In the genomic region with DNA sequence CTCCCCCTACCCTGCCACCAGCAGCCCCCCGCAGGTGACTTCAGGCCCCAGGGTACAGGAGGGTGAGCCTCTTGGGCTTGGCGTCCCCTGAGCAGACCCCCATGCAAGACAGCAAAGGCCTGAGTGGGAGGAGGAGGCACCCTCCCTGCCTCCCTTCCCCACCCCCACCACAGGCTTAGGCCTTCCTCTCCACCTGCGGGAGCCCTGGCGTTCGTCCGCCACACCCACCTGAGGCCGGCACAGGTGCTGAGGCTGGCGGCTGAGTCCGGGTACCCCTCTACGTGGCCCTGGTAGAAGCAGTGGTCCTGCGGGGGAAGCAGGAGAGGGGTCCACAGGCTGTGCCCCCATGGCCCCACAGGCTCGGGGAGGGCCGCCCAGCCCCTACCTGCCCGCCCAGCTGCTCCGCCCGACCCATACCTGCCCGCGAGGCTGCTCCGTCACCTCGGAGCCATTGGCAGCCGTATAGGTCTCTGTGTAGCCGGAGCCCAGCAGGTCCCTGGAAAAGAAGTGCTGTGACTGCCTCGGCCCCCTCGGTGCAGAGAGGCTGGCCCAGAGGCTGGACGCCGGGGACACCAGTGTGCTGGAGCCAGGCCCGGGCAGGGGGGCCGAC, we compare ENCODE assay signal across 25 cellular contexts. TPM values are rescaled to one million over a fixed set of nuclear protein-coding genes. Genes with fewer than 3 reads are reported as not detected.
"Had no signal": no experiment of that assay in that cellular context is flagged by ENCODE, and none has a peak within 500 bp of the region (broad histone marks: within the 10 kb centered on the region; RNA-seq: fewer than 3 reads in every experiment).

No MANE protein-coding gene starts in this region.

- H3K27me3 ChIP-seq: adrenal gland had no signal

- H3K36me3 Mint-ChIP-seq: mesothelial cell of epicardium had no signal

- H3K4me3 Mint-ChIP-seq: mesothelial cell of epicardium, neural crest cell had no signal

- H3K36me3 ChIP-seq: adrenal gland, breast epithelium had no signal

- H3K4me1 ChIP-seq: psoas muscle had no signal

- H3K27ac Mint-ChIP-seq: activated CD4-positive, alpha-beta T cell treated with anti-CD3 and anti-CD28 coated beads, Interleukin-2, amount 10 ng/mL, durations not matched to agents 7 days and 5 days; mesothelial cell of epicardium; stimulated activated memory B cell treated with anti-CD40 and anti-IgM and Interleukin-4, amounts not matched to agents 10 μg/mL and 1 μg/mL and 100 μg/mL, for 72 hours had no signal

- H3K9me3 Mint-ChIP-seq: activated CD4-positive, alpha-beta T cell treated with anti-CD3 and anti-CD28 coated beads, Interleukin-2, amount 10 ng/mL, durations not matched to agents 7 days and 5 days; activated T-cell treated with anti-CD3 and anti-CD28 coated beads, Interleukin-2, amount 50 U/mL, for 4 hours; mesothelial cell of epicardium; neural crest cell; stimulated activated memory B cell treated with anti-CD40 and anti-IgM and Interleukin-4, amounts not matched to agents 10 μg/mL and 1 μg/mL and 100 μg/mL, for 72 hours had no signal

- H3K27me3 Mint-ChIP-seq: activated CD4-positive, alpha-beta T cell treated with anti-CD3 and anti-CD28 coated beads, Interleukin-2, amount 10 ng/mL, durations not matched to agents 7 days and 5 days; stimulated activated memory B cell treated with anti-CD40 and anti-IgM and Interleukin-4, amounts not matched to agents 10 μg/mL and 1 μg/mL and 100 μg/mL, for 72 hours had no signal

- H3K9me3 ChIP-seq: adrenal gland, breast epithelium, esophagus squamous epithelium, psoas muscle, thoracic aorta, upper lobe of left lung had no signal

- ATAC-seq: activated CD4-positive, CD25-positive, alpha-beta regulatory T cell treated with anti-CD3 and anti-CD28 coated beads, Interleukin-2, amount 50 U/mL, for 24 hours; activated CD8-positive, alpha-beta T cell treated with anti-CD3 and anti-CD28 coated beads, Interleukin-2, amount 10 ng/mL, durations not matched to agents 7 days and 5 days; activated T-cell treated with anti-CD3 and anti-CD28 coated beads, Interleukin-2, amount 50 U/mL, for 4 hours; psoas muscle; right cardiac atrium; stimulated activated memory B cell treated with anti-CD40 and anti-IgM and Interleukin-4, amounts not matched to agents 10 μg/mL and 1 μg/mL and 100 μg/mL, for 72 hours had no signal

- DNase-seq: activated CD4-positive, alpha-beta T cell treated with anti-CD3 and anti-CD28 coated beads, Interleukin-2, amount 10 ng/mL, durations not matched to agents 7 days and 5 days; activated CD8-positive, alpha-beta T cell treated with anti-CD3 and anti-CD28 coated beads, Interleukin-2, amount 10 ng/mL, durations not matched to agents 7 days and 5 days; activated naive CD4-positive, alpha-beta T cell treated with anti-CD3 and anti-CD28 coated beads, Interleukin-2, amount 50 U/mL, for 16 hours; activated T-cell treated with anti-CD3 and anti-CD28 coated beads, Interleukin-2, amount 50 U/mL, for 4 hours; adrenal gland; cerebellar nuclear complex; cortex of kidney; effector CD4-positive, alpha-beta T cell; esophagus squamous epithelium; psoas muscle; stimulated activated CD4-positive, alpha-beta T cell treated with anti-CD3 and anti-CD28 coated beads, Interleukin-15, amount 100 ng/mL, for 24 hours; stimulated activated CD4-positive, alpha-beta T cell treated with anti-CD3 and anti-CD28 coated beads, Interleukin-4, amount 100 ng/mL, for 24 hours had no signal

- H3K4me3 ChIP-seq: adrenal gland, breast epithelium, lung, psoas muscle, thoracic aorta had no signal

- H3K27ac ChIP-seq: adrenal gland, breast epithelium, esophagus squamous epithelium, psoas muscle, thoracic aorta had no signal

RNA-seq across cellular contexts. Expression of gene VENTX, which starts 36.0 kb away (rescaled TPM):
- total RNA-seq: activated CD4-positive, alpha-beta T cell treated with anti-CD3 and anti-CD28 coated beads, Interleukin-2, amount 10 ng/mL, durations not matched to agents 7 days and 5 days; activated CD8-positive, alpha-beta T cell treated with anti-CD3 and anti-CD28 coated beads, Interleukin-2, amount 10 ng/mL, durations not matched to agents 7 days and 5 days; activated T-cell treated with anti-CD3 and anti-CD28 coated beads, Interleukin-2, amount 50 U/mL, for 4 hours; glomerular endothelial cell; neural crest cell; osteocyte; skeletal muscle tissue; T-helper 1 cell treated with Interleukin-12 subunit alpha and Interleukin-12 subunit beta and Interleukin-4 antibody, amounts not matched to agents 30 ng/mL and 1 ng/mL, for 36 hours had no signal

RNA-seq across cellular contexts. Expression of gene UTF1, which starts 43.6 kb away (rescaled TPM):
- total RNA-seq: activated CD4-positive, alpha-beta T cell treated with anti-CD3 and anti-CD28 coated beads, Interleukin-2, amount 10 ng/mL, durations not matched to agents 7 days and 5 days; activated CD8-positive, alpha-beta T cell treated with anti-CD3 and anti-CD28 coated beads, Interleukin-2, amount 10 ng/mL, durations not matched to agents 7 days and 5 days; breast epithelium; esophagus squamous epithelium; glomerular endothelial cell; mesothelial cell of epicardium; neural crest cell; osteocyte; psoas muscle; right cardiac atrium; skeletal muscle tissue; T-helper 1 cell treated with Interleukin-12 subunit alpha and Interleukin-12 subunit beta and Interleukin-4 antibody, amounts not matched to agents 30 ng/mL and 1 ng/mL, for 36 hours; thoracic aorta had no signal
